21 cellular contexts compared by ENCODE assay signal in the genomic region with DNA sequence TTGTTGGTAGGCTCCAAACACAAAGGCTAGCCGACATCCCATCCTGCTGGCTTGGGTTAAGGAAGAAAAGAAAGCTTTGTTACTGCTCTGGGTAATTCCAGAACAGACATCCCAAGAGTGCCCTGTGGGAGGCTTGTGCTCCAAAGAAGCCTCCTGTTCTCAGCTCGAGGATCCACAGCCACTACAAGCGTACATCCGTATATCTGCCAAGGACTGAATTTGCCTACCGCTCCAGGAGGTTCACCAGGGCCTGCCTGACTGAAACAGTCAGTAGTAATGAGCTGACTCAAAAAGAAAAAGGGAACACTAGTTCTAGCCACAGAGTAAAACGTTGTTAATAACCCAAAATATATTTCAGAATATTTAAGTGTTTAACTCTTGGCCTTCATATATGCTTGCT. TPM values are rescaled to one million over a fixed set of nuclear protein-coding genes. Genes with fewer than 3 reads are reported as not detected.
A peak's percentile ranks its signal among the peaks of the same experiment; 100 is the strongest.
DNase-seq lines count a peak whose midpoint lies in the region; ATAC-seq lines count a peak whose summit lies in the region.
"Had no signal": no experiment of that assay in that cellular context is flagged by ENCODE, and none has a peak within 500 bp of the region (broad histone marks: within the 10 kb centered on the region; RNA-seq: fewer than 3 reads in every experiment).

No MANE protein-coding gene starts in this region.

- ATAC-seq in GM18868 (IDR thresholded peaks at IDR 0.05; ENCODE audit: unreplicated experiment) (peak; percentile 79), HG02571 (IDR thresholded peaks at IDR 0.05; ENCODE audit: unreplicated experiment) (peak; percentile 62), HG03571 (IDR thresholded peaks at IDR 0.05; ENCODE audit: unreplicated experiment) (peak; percentile 62)
- ATAC-seq: gastrocnemius medialis; stimulated activated naive CD8-positive, alpha-beta T cell treated with anti-CD3 and anti-CD28 coated beads, Interleukin-15, amount 100 ng/mL, for 72 hours had no signal

- H3K4me2 ChIP-seq in neuronal stem cell (ENCODE audit: insufficient read depth, low read length, poor library complexity, severe bottlenecking): no peak overlapping the region
- H3K4me2 ChIP-seq: BLaER1 had no signal

- H3K9ac ChIP-seq in neuronal stem cell (ENCODE audit: low read depth, low read length, poor library complexity): no peak overlapping the region
- H3K9ac ChIP-seq: BLaER1, GM23248 had no signal

- WGBS in neuronal stem cell (ENCODE audit: extremely low coverage in 2 of 2, insufficient read length in 2 of 2, insufficient replicate concordance in 1 of 2), 2 donors: no CpG with 5 or more reads among the region's 6 CpGs

- H3K9me3 ChIP-seq in neuronal stem cell (replicated peaks in 1 of 2; ENCODE audit: control insufficient read depth in 2 of 2, insufficient read depth in 1 of 2, low read depth in 1 of 2, low read length in 2 of 2): peaks cover 0 to 3% of the 10 kb centered on the region in 2 donors
- H3K9me3 ChIP-seq: BLaER1, gastrocnemius medialis had no signal

- H3K27me3 Mint-ChIP-seq in activated T-cell treated with anti-CD3 and anti-CD28 coated beads, Interleukin-2, amount 50 U/mL, for 24 hours: no peaks in the 10 kb centered on the region
- H3K27me3 Mint-ChIP-seq: stimulated activated naive CD8-positive, alpha-beta T cell treated with anti-CD3 and anti-CD28 coated beads, Interleukin-15, amount 100 ng/mL, for 72 hours had no signal

- no peaks in the 10 kb centered on the region for H3K9me3 Mint-ChIP-seq in activated T-cell treated with anti-CD3 and anti-CD28 coated beads, Interleukin-2, amount 50 U/mL, for 24 hours
- H3K9me3 Mint-ChIP-seq: activated T-helper 2 cell treated with anti-CD3 and anti-CD28 coated beads, Interferon-gamma antibody, Interleukin-2, Interleukin-4, amounts not matched to agents 10 μg/mL and 5 μg/mL and 100 μg/mL, durations not matched to agents 14 hours and 24 hours and 36 hours; stimulated activated naive CD8-positive, alpha-beta T cell treated with anti-CD3 and anti-CD28 coated beads, Interleukin-15, amount 100 ng/mL, for 72 hours had no signal

- no peak overlapping the region for H3K4ac ChIP-seq in neuronal stem cell (ENCODE audit: low read length)

- H3K27ac Mint-ChIP-seq in activated T-cell treated with anti-CD3 and anti-CD28 coated beads, Interleukin-2, amount 50 U/mL, for 24 hours: no peak overlapping the region
- H3K27ac Mint-ChIP-seq: activated T-helper 2 cell treated with anti-CD3 and anti-CD28 coated beads, Interferon-gamma antibody, Interleukin-2, Interleukin-4, amounts not matched to agents 10 μg/mL and 5 μg/mL and 100 μg/mL, durations not matched to agents 14 hours and 24 hours and 36 hours; stimulated activated naive CD8-positive, alpha-beta T cell treated with anti-CD3 and anti-CD28 coated beads, Interleukin-15, amount 100 ng/mL, for 72 hours had no signal

- H2AFZ ChIP-seq in neuronal stem cell (ENCODE audit: low read length): peak overlapping the region; percentile 70
- H2AFZ ChIP-seq: GM23248 had no signal

- no peak overlapping the region for H2BK120ac ChIP-seq in neuronal stem cell (ENCODE audit: low read depth, low read length)

- H3K27ac ChIP-seq in neuronal stem cell (replicated peaks; ENCODE audit: low read length): no peak overlapping the region
- H3K27ac ChIP-seq: BLaER1, gastrocnemius medialis, GM23248 had no signal

- H2BK15ac ChIP-seq in neuronal stem cell (ENCODE audit: low read length): no peak overlapping the region

- H3K4me3 ChIP-seq in neuronal stem cell (ENCODE audit: low read length in 2 of 2): no peak overlapping the region
- H3K4me3 ChIP-seq: BLaER1, gastrocnemius medialis, GM23248 had no signal

- peaks cover 0 to 5% of the 10 kb centered on the region in 2 donors for H3K4me1 ChIP-seq in neuronal stem cell (ENCODE audit: control insufficient read depth in 2 of 2, insufficient read depth in 1 of 2, low read depth in 1 of 2, low read length in 2 of 2)

- H3K14ac ChIP-seq in neuronal stem cell (ENCODE audit: low read length): no peak overlapping the region

- H3K4me3 Mint-ChIP-seq in activated T-cell treated with anti-CD3 and anti-CD28 coated beads, Interleukin-2, amount 50 U/mL, for 24 hours: no peak overlapping the region
- H3K4me3 Mint-ChIP-seq: stimulated activated naive CD8-positive, alpha-beta T cell treated with anti-CD3 and anti-CD28 coated beads, Interleukin-15, amount 100 ng/mL, for 72 hours had no signal

- H3K23ac ChIP-seq in neuronal stem cell (ENCODE audit: low read depth, low read length, poor library complexity): no peak overlapping the region

- no peaks in the 10 kb centered on the region for H3K79me1 ChIP-seq in neuronal stem cell (ENCODE audit: low read depth, low read length)

- no peaks in the 10 kb centered on the region for H3K36me3 Mint-ChIP-seq in activated T-cell treated with anti-CD3 and anti-CD28 coated beads, Interleukin-2, amount 50 U/mL, for 24 hours (ENCODE audit: low read depth)

- H4K91ac ChIP-seq in neuronal stem cell (ENCODE audit: low read depth, low read length, poor library complexity): no peak overlapping the region

- H3K36me3 ChIP-seq in neuronal stem cell (replicated peaks in 1 of 2; ENCODE audit: control insufficient read depth in 2 of 2, insufficient read depth in 2 of 2, low read length in 2 of 2): no peaks in the 10 kb centered on the region
- H3K36me3 ChIP-seq: BLaER1, gastrocnemius medialis had no signal

- H3K18ac ChIP-seq in neuronal stem cell (ENCODE audit: low read length): no peak overlapping the region

- no peak overlapping the region for H2BK12ac ChIP-seq in neuronal stem cell (ENCODE audit: low read length)

- no peak for DNase-seq in neuronal stem cell (ENCODE audit: low spot score)
- DNase-seq in NCI-H524 (lab: John Stamatoyannopoulos, UW): no peak
- DNase-seq in SW480 (ENCODE audit: low spot score): no peak
- DNase-seq in cerebellar nuclear complex (lab: John Stamatoyannopoulos, UW): no peak
- DNase-seq in activated T-cell treated with anti-CD3 and anti-CD28 coated beads, Interleukin-2, amount 50 U/mL, for 24 hours: no peak
- DNase-seq: activated CD4-positive, alpha-beta T cell treated with anti-CD3 and anti-CD28 coated beads for 48 hours; gastrocnemius medialis; GM23248; islet precursor cell; Kasumi-1; NCI-H2081 treated with DMSO at 0.1 percent for 48 hours; NK-92 treated with Interleukin-12 subunit alpha and Interleukin-12 subunit beta, amount 100 ng/mL, for 24 hours; retina; stimulated activated CD4-positive, alpha-beta T cell treated with anti-CD3 and anti-CD28 coated beads, Interleukin-4, amount 100 ng/mL, for 24 hours; stimulated activated naive CD8-positive, alpha-beta T cell treated with anti-CD3 and anti-CD28 coated beads, Interleukin-15, amount 100 ng/mL, for 72 hours; SW 1271 had no signal

- no peak overlapping the region for H4K8ac ChIP-seq in neuronal stem cell (ENCODE audit: low read depth, low read length)

- peaks cover 11% of the 10 kb centered on the region for H3K4me1 Mint-ChIP-seq in activated T-cell treated with anti-CD3 and anti-CD28 coated beads, Interleukin-2, amount 50 U/mL, for 24 hours (ENCODE audit: low read depth)
- H3K4me1 Mint-ChIP-seq: stimulated activated naive CD8-positive, alpha-beta T cell treated with anti-CD3 and anti-CD28 coated beads, Interleukin-15, amount 100 ng/mL, for 72 hours had no signal

- no peak overlapping the region for H2AK5ac ChIP-seq in neuronal stem cell (ENCODE audit: low read depth, low read length)

- H2BK5ac ChIP-seq in neuronal stem cell (ENCODE audit: low read length): no peak overlapping the region

- H3K27me3 ChIP-seq in neuronal stem cell (ENCODE audit: control insufficient read depth in 3 of 3, insufficient read depth in 3 of 3, low read depth in 1 of 3, low read length in 3 of 3): peaks cover 0 to 16% (median 0%) of the 10 kb centered on the region in 3 experiments
- H3K27me3 ChIP-seq: BLaER1, gastrocnemius medialis had no signal

RNA-seq across cellular contexts. Expression of a gene that starts 24.8 kb away (rescaled TPM):
- 32.5 TPM for polyA plus RNA-seq in neuronal stem cell (2013, experiment 1 of 2)
- polyA plus RNA-seq in neuronal stem cell (2013, experiment 2 of 2): 30.7 TPM

RNA-seq across cellular contexts. Expression of a gene that starts 25.1 kb away (rescaled TPM):
- polyA plus RNA-seq in neuronal stem cell (2013, experiment 1 of 2): 4.1 TPM
- 4.4 TPM for polyA plus RNA-seq in neuronal stem cell (2013, experiment 2 of 2)

RNA-seq across cellular contexts. Expression of a gene that starts 38.4 kb away (rescaled TPM):
- polyA plus RNA-seq in neuronal stem cell (2013, experiment 1 of 2): 2.2 TPM
- 2.5 TPM for polyA plus RNA-seq in neuronal stem cell (2013, experiment 2 of 2)
